ENCODE assay signal across 2 cellular contexts in the genomic region with DNA sequence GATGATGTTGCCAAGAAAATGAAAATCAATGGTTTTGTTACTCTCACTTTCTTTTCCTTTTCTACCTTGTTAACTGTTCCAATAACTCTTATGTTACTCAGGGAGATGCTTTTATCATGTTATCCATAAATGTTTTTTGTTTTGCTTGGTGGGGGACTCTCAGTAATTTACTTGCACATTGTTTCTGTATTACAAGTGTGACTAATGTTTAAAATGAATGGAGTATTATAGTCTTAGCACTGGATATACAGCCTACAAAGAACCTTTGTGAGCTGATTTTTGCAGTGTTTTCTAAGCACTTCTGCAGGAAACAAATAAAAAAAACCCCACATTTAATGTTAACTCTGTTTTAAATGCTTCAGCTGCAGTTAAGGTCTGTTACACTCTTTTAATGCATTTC.
TF ChIP-seq lines count a peak whose summit lies in the region.

No MANE protein-coding gene starts in this region.

TF ChIP-seq in SK-N-SH, 30 proteins besides CTCF, POLR2A, EP300 and RAD21 (continued from another document):
- TF ChIP-seq, protein P1, sequence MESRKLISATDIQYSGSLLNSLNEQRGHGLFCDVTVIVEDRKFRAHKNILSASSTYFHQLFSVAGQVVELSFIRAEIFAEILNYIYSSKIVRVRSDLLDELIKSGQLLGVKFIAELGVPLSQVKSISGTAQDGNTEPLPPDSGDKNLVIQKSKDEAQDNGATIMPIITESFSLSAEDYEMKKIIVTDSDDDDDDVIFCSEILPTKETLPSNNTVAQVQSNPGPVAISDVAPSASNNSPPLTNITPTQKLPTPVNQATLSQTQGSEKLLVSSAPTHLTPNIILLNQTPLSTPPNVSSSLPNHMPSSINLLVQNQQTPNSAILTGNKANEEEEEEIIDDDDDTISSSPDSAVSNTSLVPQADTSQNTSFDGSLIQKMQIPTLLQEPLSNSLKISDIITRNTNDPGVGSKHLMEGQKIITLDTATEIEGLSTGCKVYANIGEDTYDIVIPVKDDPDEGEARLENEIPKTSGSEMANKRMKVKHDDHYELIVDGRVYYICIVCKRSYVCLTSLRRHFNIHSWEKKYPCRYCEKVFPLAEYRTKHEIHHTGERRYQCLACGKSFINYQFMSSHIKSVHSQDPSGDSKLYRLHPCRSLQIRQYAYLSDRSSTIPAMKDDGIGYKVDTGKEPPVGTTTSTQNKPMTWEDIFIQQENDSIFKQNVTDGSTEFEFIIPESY (IDR thresholded peaks at IDR 0.05; ENCODE audit: borderline replicate concordance, low read depth) = no peak
- TF ChIP-seq, protein P2, sequence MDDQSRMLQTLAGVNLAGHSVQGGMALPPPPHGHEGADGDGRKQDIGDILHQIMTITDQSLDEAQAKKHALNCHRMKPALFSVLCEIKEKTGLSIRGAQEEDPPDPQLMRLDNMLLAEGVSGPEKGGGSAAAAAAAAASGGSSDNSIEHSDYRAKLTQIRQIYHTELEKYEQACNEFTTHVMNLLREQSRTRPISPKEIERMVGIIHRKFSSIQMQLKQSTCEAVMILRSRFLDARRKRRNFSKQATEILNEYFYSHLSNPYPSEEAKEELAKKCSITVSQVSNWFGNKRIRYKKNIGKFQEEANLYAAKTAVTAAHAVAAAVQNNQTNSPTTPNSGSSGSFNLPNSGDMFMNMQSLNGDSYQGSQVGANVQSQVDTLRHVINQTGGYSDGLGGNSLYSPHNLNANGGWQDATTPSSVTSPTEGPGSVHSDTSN (IDR thresholded peaks at IDR 0.05) = no peak
- TF ChIP-seq RCOR1 (IDR thresholded peaks at IDR 0.05; ENCODE audit: low read length) (no peak), FOSL2 (IDR thresholded peaks at IDR 0.05; ENCODE audit: borderline replicate concordance, low read depth) (no peak), JUND (IDR thresholded peaks at IDR 0.05) (no peak)
- TF ChIP-seq, protein P3, sequence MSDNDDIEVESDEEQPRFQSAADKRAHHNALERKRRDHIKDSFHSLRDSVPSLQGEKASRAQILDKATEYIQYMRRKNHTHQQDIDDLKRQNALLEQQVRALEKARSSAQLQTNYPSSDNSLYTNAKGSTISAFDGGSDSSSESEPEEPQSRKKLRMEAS (IDR thresholded peaks at IDR 0.05; ENCODE audit: low read depth) = no peak

TF ChIP-seq in SK-N-SH treated with all-trans-retinoic acid at 6 μM for 48 hours, 23 proteins besides CTCF, POLR2A, EP300 and RAD21 (continued from another document):
- TF ChIP-seq, protein P4, sequence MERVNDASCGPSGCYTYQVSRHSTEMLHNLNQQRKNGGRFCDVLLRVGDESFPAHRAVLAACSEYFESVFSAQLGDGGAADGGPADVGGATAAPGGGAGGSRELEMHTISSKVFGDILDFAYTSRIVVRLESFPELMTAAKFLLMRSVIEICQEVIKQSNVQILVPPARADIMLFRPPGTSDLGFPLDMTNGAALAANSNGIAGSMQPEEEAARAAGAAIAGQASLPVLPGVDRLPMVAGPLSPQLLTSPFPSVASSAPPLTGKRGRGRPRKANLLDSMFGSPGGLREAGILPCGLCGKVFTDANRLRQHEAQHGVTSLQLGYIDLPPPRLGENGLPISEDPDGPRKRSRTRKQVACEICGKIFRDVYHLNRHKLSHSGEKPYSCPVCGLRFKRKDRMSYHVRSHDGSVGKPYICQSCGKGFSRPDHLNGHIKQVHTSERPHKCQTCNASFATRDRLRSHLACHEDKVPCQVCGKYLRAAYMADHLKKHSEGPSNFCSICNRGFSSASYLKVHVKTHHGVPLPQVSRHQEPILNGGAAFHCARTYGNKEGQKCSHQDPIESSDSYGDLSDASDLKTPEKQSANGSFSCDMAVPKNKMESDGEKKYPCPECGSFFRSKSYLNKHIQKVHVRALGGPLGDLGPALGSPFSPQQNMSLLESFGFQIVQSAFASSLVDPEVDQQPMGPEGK (CRISPR knock-in tag; IDR thresholded peaks at IDR 0.05; ENCODE audit: borderline replicate concordance) = no peak
- TF ChIP-seq BACH2 (CRISPR knock-in tag; IDR thresholded peaks at IDR 0.05; ENCODE audit: borderline replicate concordance) (no peak), ZC3H10 (CRISPR knock-in tag; IDR thresholded peaks at IDR 0.05) (no peak), ZNF70 (CRISPR knock-in tag; IDR thresholded peaks at IDR 0.05) (no peak)
- TF ChIP-seq, protein P5, sequence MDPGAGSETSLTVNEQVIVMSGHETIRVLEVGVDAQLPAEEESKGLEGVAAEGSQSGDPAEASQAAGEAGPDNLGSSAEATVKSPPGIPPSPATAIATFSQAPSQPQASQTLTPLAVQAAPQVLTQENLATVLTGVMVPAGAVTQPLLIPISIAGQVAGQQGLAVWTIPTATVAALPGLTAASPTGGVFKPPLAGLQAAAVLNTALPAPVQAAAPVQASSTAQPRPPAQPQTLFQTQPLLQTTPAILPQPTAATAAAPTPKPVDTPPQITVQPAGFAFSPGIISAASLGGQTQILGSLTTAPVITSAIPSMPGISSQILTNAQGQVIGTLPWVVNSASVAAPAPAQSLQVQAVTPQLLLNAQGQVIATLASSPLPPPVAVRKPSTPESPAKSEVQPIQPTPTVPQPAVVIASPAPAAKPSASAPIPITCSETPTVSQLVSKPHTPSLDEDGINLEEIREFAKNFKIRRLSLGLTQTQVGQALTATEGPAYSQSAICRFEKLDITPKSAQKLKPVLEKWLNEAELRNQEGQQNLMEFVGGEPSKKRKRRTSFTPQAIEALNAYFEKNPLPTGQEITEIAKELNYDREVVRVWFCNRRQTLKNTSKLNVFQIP (CRISPR knock-in tag; IDR thresholded peaks at IDR 0.05; ENCODE audit: borderline replicate concordance, low read depth) = no peak
